In the genomic region with DNA sequence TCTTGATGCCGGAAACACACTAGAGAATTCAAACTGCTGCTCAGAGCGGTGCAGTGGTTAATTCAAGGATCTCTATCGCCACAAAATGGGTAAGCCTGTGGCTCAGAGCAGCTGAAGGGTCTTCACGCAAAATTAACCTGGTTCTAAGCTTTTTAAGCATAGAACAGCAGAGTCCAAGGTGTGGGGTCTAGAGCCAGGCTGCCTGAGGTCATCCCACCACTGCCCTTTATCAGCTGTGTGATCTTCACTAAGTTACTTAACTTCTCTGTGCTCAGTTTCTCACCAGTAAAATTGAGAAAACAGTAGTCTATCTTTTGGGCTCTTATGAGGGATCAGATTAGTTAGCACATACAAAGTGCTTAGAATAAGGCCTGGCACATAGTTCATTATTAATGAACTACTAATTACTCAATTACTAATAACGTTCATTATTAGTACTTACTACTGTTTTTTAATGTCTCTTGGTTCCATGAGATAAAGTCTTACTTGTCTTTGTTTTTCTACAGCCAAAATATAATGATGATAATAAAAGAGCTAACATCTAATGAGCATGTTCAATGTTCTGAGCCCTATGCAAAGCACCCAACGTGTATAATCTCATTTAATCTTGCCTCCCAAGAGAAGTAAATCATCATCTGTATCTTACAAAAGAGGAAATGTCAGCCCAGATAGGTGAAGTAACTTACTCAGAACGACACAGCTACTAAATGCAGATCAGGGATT, we compare ENCODE assay signal across 21 cellular contexts.
DNase-seq lines count a peak whose midpoint lies in the region; ATAC-seq and TF ChIP-seq lines count a peak whose summit lies in the region.
"Had no signal": no experiment of that assay in that cellular context is flagged by ENCODE, and none has a peak within 500 bp of the region (broad histone marks: within the 10 kb centered on the region; RNA-seq: fewer than 3 reads in every experiment).

No MANE protein-coding gene starts in this region.

- peak overlapping the region; percentile 64 for H3K27ac Mint-ChIP-seq in central memory CD8-positive, alpha-beta T cell (ENCODE audit: low read depth)
- H3K27ac Mint-ChIP-seq: activated CD4-positive, alpha-beta memory T cell treated with anti-CD3 and anti-CD28 coated beads for 36 hours; activated naive CD8-positive, alpha-beta T cell treated with anti-CD3 and anti-CD28 coated beads, Interleukin-2, amount 10 ng/mL, durations not matched to agents 7 days and 5 days had no signal

- H2BK5ac ChIP-seq in trophoblast cell (ENCODE audit: low read depth, low read length, poor library complexity) = peak overlapping the region; percentile 43

- H3K4me1 ChIP-seq in BLaER1 = peaks cover 13% of the 10 kb centered on the region
- no peaks in the 10 kb centered on the region for H3K4me1 ChIP-seq in HEK293 (ENCODE audit: control insufficient read depth, insufficient read depth, low read length)
- H3K4me1 ChIP-seq in trophoblast cell (ENCODE audit: control insufficient read depth in 1 of 2, insufficient read depth in 2 of 2, low read length in 2 of 2) = peaks cover 27 to 31% of the 10 kb centered on the region in 2 experiments
- peaks cover 17% of the 10 kb centered on the region for H3K4me1 ChIP-seq in GM23248 (ENCODE audit: insufficient read depth)

- TF ChIP-seq CTCF in HEK293 (tag by site-specific recombination; IDR thresholded peaks at IDR 0.05) = no peak

- H3K9me3 ChIP-seq in BLaER1 (peaks cover 8% of the 10 kb centered on the region), HEK293 (ENCODE audit: control insufficient read depth, insufficient read depth, low read depth, low read length) (no peaks in the 10 kb centered on the region), trophoblast cell (ENCODE audit: insufficient read depth, low read depth, low read length) (peaks cover 3% of the 10 kb centered on the region), GM23248 (ENCODE audit: low read depth) (no peaks in the 10 kb centered on the region)
- H3K9me3 ChIP-seq: neutrophil had no signal

- H3K79me2 ChIP-seq in trophoblast cell (ENCODE audit: control insufficient read depth, insufficient read depth, low read length, poor library complexity) (peaks cover 8% of the 10 kb centered on the region), GM23248 (ENCODE audit: insufficient read depth) (no peaks in the 10 kb centered on the region)

- H3K9me3 Mint-ChIP-seq in central memory CD8-positive, alpha-beta T cell = no peaks in the 10 kb centered on the region
- H3K9me3 Mint-ChIP-seq: activated CD4-positive, alpha-beta memory T cell treated with anti-CD3 and anti-CD28 coated beads for 36 hours had no signal

- H3K4me3 Mint-ChIP-seq in central memory CD8-positive, alpha-beta T cell = no peak overlapping the region
- H3K4me3 Mint-ChIP-seq: activated CD4-positive, alpha-beta memory T cell treated with anti-CD3 and anti-CD28 coated beads for 36 hours; activated naive CD8-positive, alpha-beta T cell treated with anti-CD3 and anti-CD28 coated beads, Interleukin-2, amount 10 ng/mL, durations not matched to agents 7 days and 5 days; activated T-cell treated with anti-CD3 and anti-CD28 coated beads, Interleukin-2, amount 50 U/mL, for 24 hours had no signal

- H3K23ac ChIP-seq in trophoblast cell (ENCODE audit: low read length) = no peak overlapping the region

- H3K4me2 ChIP-seq in BLaER1 (no peak overlapping the region), trophoblast cell (ENCODE audit: low read length) (no peak overlapping the region), GM23248 (ENCODE audit: unreplicated experiment) (no peak overlapping the region)
- H3K4me2 ChIP-seq: KMS-11 had no signal

- H3K4me1 Mint-ChIP-seq in central memory CD8-positive, alpha-beta T cell = peaks cover 64% of the 10 kb centered on the region

- peak overlapping the region; percentile 35 for H3K14ac ChIP-seq in trophoblast cell (ENCODE audit: low read length)

- H3K9me2 ChIP-seq in GM23248 (ENCODE audit: insufficient read depth) = no peaks in the 10 kb centered on the region

- H3K36me3 Mint-ChIP-seq in central memory CD8-positive, alpha-beta T cell (ENCODE audit: insufficient read depth) = peaks cover 64% of the 10 kb centered on the region

- peaks cover 43% of the 10 kb centered on the region for H3K79me1 ChIP-seq in trophoblast cell (ENCODE audit: low read length)

- POLR2A ChIA-PET in HEK293 (lab: Yijun Ruan, JAX) = interaction anchor here (0.9 kb wide), 1 partner anchor 12 kb away, joined by 4 read pairs; no protein-coding TSS in a partner anchor

- H4K20me1 ChIP-seq in BLaER1 (no peaks in the 10 kb centered on the region), GM23248 (ENCODE audit: insufficient read depth) (no peaks in the 10 kb centered on the region)

- H2AFZ ChIP-seq in trophoblast cell (ENCODE audit: insufficient read depth, low read length, poor library complexity) (no peak overlapping the region), GM23248 (no peak overlapping the region)

- WGBS in trophoblast cell (ENCODE audit: extremely low coverage, insufficient coverage, insufficient read length) = no CpG with 5 or more reads among the region's 7 CpGs
- 81 to 84% methylated on average over 7 of the region's 7 CpGs for WGBS in GM23248 (ENCODE audit: low coverage in 1 of 2, low lambda C conversion rate in 2 of 2, missing lambda C conversion rate in 2 of 2), 2 experiments

- H3K9ac ChIP-seq in BLaER1 = 0 out of 2 replicates have a peak overlapping the region, but pooled peaks have one; percentile 19
- H3K9ac ChIP-seq in trophoblast cell (ENCODE audit: low read length) = no peak overlapping the region
- H3K9ac ChIP-seq in GM23248 = no peak overlapping the region
- H3K9ac ChIP-seq: KMS-11 had no signal

- H3K4ac ChIP-seq in trophoblast cell (ENCODE audit: low read depth, low read length) = no peak overlapping the region

- no peak overlapping the region for H4K12ac ChIP-seq in trophoblast cell (ENCODE audit: low read depth, low read length)

- H4K91ac ChIP-seq in trophoblast cell (ENCODE audit: low read depth, low read length) = peak overlapping the region; percentile 76

- H3K27ac ChIP-seq in BLaER1 (no peak overlapping the region), HEK293 (ENCODE audit: extremely low read depth, low read depth, low read length) (no peak overlapping the region), trophoblast cell (ENCODE audit: low read depth, low read length) (peak overlapping the region; percentile 1), GM23248 (no peak overlapping the region)
- H3K27ac ChIP-seq: brain microvascular endothelial cell, epithelial cell of prostate, KMS-11, neutrophil, VCaP had no signal

- no peak for ATAC-seq in central memory CD8-positive, alpha-beta T cell (replicated peaks; ENCODE audit: extremely low read depth, poor library complexity, severe bottlenecking)
- ATAC-seq: left lobe of liver had no signal

- H3K4me3 ChIP-seq in BLaER1 (no peak overlapping the region), HEK293 (ENCODE audit: low read depth, low read length) (no peak overlapping the region), trophoblast cell (ENCODE audit: low read depth, low read length) (no peak overlapping the region), GM23248 (no peak overlapping the region)

- H3K36me3 ChIP-seq in BLaER1 = peaks cover 87% of the 10 kb centered on the region
- no peaks in the 10 kb centered on the region for H3K36me3 ChIP-seq in HEK293 (ENCODE audit: control insufficient read depth in 2 of 2, insufficient read depth in 1 of 2, low read length in 2 of 2)
- peaks cover 3 to 15% of the 10 kb centered on the region in 2 experiments for H3K36me3 ChIP-seq in trophoblast cell (ENCODE audit: control insufficient read depth in 1 of 2, insufficient read depth in 2 of 2, low read length in 2 of 2)
- no peaks in the 10 kb centered on the region for H3K36me3 ChIP-seq in GM23248 (ENCODE audit: low read depth)
- H3K36me3 ChIP-seq: brain microvascular endothelial cell, neutrophil had no signal

- CTCF ChIA-PET in HEK293 (lab: Yijun Ruan, JAX) = interaction anchor here (0.6 to 1.3 kb wide), 3 partner anchors 14 to 456 kb away, joined by 3 read pairs; no protein-coding TSS in a partner anchor

- no peaks in the 10 kb centered on the region for H3K27me3 ChIP-seq in BLaER1
- H3K27me3 ChIP-seq in trophoblast cell (ENCODE audit: insufficient read depth, low read length) = no peaks in the 10 kb centered on the region
- no peaks in the 10 kb centered on the region for H3K27me3 ChIP-seq in GM23248 (replicated peaks; ENCODE audit: insufficient read depth)
- H3K27me3 ChIP-seq: brain microvascular endothelial cell, neutrophil had no signal

- DNase-seq in central memory CD8-positive, alpha-beta T cell (ENCODE audit: low spot score in 2 of 2) = no peak
- DNase-seq in trophoblast cell (no peak), GM23248 (no peak), UCSD-AML1 (lab: John Stamatoyannopoulos, UW; ENCODE audit: unreplicated experiment) (no peak), HT-29 (ENCODE audit: low spot score) (no peak)
- DNase-seq: activated CD4-positive, alpha-beta memory T cell treated with anti-CD3 and anti-CD28 coated beads for 36 hours; activated naive CD8-positive, alpha-beta T cell treated with anti-CD3 and anti-CD28 coated beads, Interleukin-2, amount 10 ng/mL, durations not matched to agents 7 days and 5 days; activated T-cell treated with anti-CD3 and anti-CD28 coated beads, Interleukin-2, amount 50 U/mL, for 24 hours; brain microvascular endothelial cell; Calu3; EL; foreskin melanocyte; NCI-H526; SW 1271 had no signal

- peak overlapping the region; percentile 67 for H2AK5ac ChIP-seq in trophoblast cell (ENCODE audit: low read length)

- in situ Hi-C loops in GM23248 (cut with MboI) = no loop called here

- H3K18ac ChIP-seq in trophoblast cell (ENCODE audit: low read length) = peak overlapping the region; percentile 29

- H2BK120ac ChIP-seq in trophoblast cell (ENCODE audit: insufficient read depth, low read length, poor library complexity) = peak overlapping the region; percentile 67

- H3K27me3 Mint-ChIP-seq in central memory CD8-positive, alpha-beta T cell = no peaks in the 10 kb centered on the region
- H3K27me3 Mint-ChIP-seq: activated CD4-positive, alpha-beta memory T cell treated with anti-CD3 and anti-CD28 coated beads for 36 hours; activated naive CD8-positive, alpha-beta T cell treated with anti-CD3 and anti-CD28 coated beads, Interleukin-2, amount 10 ng/mL, durations not matched to agents 7 days and 5 days; activated T-cell treated with anti-CD3 and anti-CD28 coated beads, Interleukin-2, amount 50 U/mL, for 24 hours had no signal

- H4K8ac ChIP-seq in trophoblast cell (ENCODE audit: low read depth, low read length) = no peak overlapping the region

- H3F3A ChIP-seq in GM23248 (ENCODE audit: insufficient read depth) = peaks cover 15% of the 10 kb centered on the region

- peak overlapping the region; percentile 80 for H2BK12ac ChIP-seq in trophoblast cell (ENCODE audit: low read length)

TF ChIP-seq in HEK293, 187 proteins besides CTCF, POLR2A, EP300 and RAD21:
- TF ChIP-seq ZXDB (tag by site-specific recombination; IDR thresholded peaks at IDR 0.05) (no peak), ZNF664 (tag by site-specific recombination; IDR thresholded peaks at IDR 0.05) (peak; percentile 72; the same call in 1 of the 2 replicates)
